Comparison of ENCODE assay signal across 8 cellular contexts in the genomic region with DNA sequence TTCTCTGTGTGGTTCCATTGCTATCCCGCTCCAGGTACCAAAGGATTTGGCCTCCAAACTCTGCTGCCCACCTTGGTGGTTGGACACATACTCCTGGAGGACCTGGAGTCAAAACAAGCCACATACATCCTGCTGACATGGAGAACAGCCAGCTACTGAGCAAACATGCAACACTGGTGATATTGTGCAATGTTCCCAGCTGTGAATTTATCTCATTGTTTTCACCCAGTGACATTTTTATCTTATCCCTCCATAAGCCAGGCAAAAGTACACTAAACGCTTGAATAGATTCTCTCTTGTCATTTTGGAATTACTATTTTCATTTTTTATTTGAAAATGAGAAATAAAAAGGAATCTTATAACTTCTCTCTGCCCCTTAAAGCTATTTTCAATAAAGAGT. TPM values are rescaled to one million over a fixed set of nuclear protein-coding genes. Genes with fewer than 3 reads are reported as not detected.
DNase-seq lines count a peak whose midpoint lies in the region; ATAC-seq, FAIRE-seq and TF ChIP-seq lines count a peak whose summit lies in the region.

No MANE protein-coding gene starts in this region.

- no peak for FAIRE-seq in GM19239 (lab: Jason Lieb, UNC)

- no peaks in the 10 kb centered on the region for H3K36me3 Mint-ChIP-seq in WTC11
- no peaks in the 10 kb centered on the region for H3K36me3 Mint-ChIP-seq in activated CD8-positive, alpha-beta memory T cell treated with anti-CD3 and anti-CD28 coated beads, Interleukin-2, amount 10 ng/mL, durations not matched to agents 7 days and 5 days

- no peak for ATAC-seq in WTC11
- no peak for ATAC-seq in GM19467 (IDR thresholded peaks at IDR 0.05; ENCODE audit: unreplicated experiment)
- no peak for ATAC-seq in activated CD8-positive, alpha-beta memory T cell treated with anti-CD3 and anti-CD28 coated beads, Interleukin-2, amount 10 ng/mL, durations not matched to agents 7 days and 5 days

- H3K9me3 Mint-ChIP-seq in WTC11 = no peaks in the 10 kb centered on the region
- peaks cover 5% of the 10 kb centered on the region for H3K9me3 Mint-ChIP-seq in activated CD8-positive, alpha-beta memory T cell treated with anti-CD3 and anti-CD28 coated beads, Interleukin-2, amount 10 ng/mL, durations not matched to agents 7 days and 5 days (ENCODE audit: low read depth)

- peak overlapping the region; percentile 79 for H3K27ac ChIP-seq in temporal lobe (ENCODE audit: low read depth, low read length)

- CTCF ChIA-PET in WTC11 (lab: Charles Lee) = interaction anchor here (1.2 to 1.6 kb wide), 2 partner anchors 30 to 120 kb away, joined by 3 read pairs; no protein-coding TSS in a partner anchor
- CTCF ChIA-PET in activated CD8-positive, alpha-beta memory T cell treated with anti-CD3 and anti-CD28 coated beads, Interleukin-2, amount 10 ng/mL, durations not matched to agents 7 days and 5 days (lab: Charles Lee) = no interaction called here

- no peak overlapping the region for H3K4me3 Mint-ChIP-seq in WTC11
- H3K4me3 Mint-ChIP-seq in activated CD8-positive, alpha-beta memory T cell treated with anti-CD3 and anti-CD28 coated beads, Interleukin-2, amount 10 ng/mL, durations not matched to agents 7 days and 5 days = no peak overlapping the region

- TF ChIP-seq CTCF in WTC11 (IDR thresholded peaks at IDR 0.05) = no peak

- H3K27me3 Mint-ChIP-seq in WTC11 (ENCODE audit: low read depth) = no peaks in the 10 kb centered on the region
- H3K27me3 Mint-ChIP-seq in activated CD8-positive, alpha-beta memory T cell treated with anti-CD3 and anti-CD28 coated beads, Interleukin-2, amount 10 ng/mL, durations not matched to agents 7 days and 5 days = peaks cover 6% of the 10 kb centered on the region

- no peak overlapping the region for H3K27ac Mint-ChIP-seq in WTC11
- H3K27ac Mint-ChIP-seq in activated CD8-positive, alpha-beta memory T cell treated with anti-CD3 and anti-CD28 coated beads, Interleukin-2, amount 10 ng/mL, durations not matched to agents 7 days and 5 days = no peak overlapping the region

- POLR2A ChIA-PET in WTC11 (lab: Charles Lee) = interaction anchor here (0.6 kb wide), 1 partner anchor 656 kb away, joined by 3 read pairs; no protein-coding TSS in a partner anchor

- H3K4me1 Mint-ChIP-seq in WTC11 = no peaks in the 10 kb centered on the region
- peaks cover 8% of the 10 kb centered on the region for H3K4me1 Mint-ChIP-seq in activated CD8-positive, alpha-beta memory T cell treated with anti-CD3 and anti-CD28 coated beads, Interleukin-2, amount 10 ng/mL, durations not matched to agents 7 days and 5 days

- peak; percentile 78 for DNase-seq in HuH-7.5 (ENCODE audit: low spot score)
- no peak for DNase-seq in WTC11 (ENCODE audit: low spot score)
- peak; percentile 40 for DNase-seq in hepatic stellate cell (ENCODE audit: low spot score)
- DNase-seq in activated CD8-positive, alpha-beta memory T cell treated with anti-CD3 and anti-CD28 coated beads, Interleukin-2, amount 10 ng/mL, durations not matched to agents 7 days and 5 days = no peak
- no peak for DNase-seq in DMS79 (lab: John Stamatoyannopoulos, UW)
- DNase-seq in GM19239 (ENCODE audit: insufficient read length, low spot score) = no peak

TF ChIP-seq in WTC11, 78 proteins besides CTCF, POLR2A, EP300 and RAD21:
- TF ChIP-seq TEAD4 (CRISPR knock-in tag; IDR thresholded peaks at IDR 0.05) (no peak), FOXJ3 (CRISPR knock-in tag; IDR thresholded peaks at IDR 0.05; ENCODE audit: borderline replicate concordance) (no peak), GABPB1 (CRISPR knock-in tag; IDR thresholded peaks at IDR 0.05) (peak; percentile 60; the same call in 1 of the 2 replicates), FOXP1 (CRISPR knock-in tag; IDR thresholded peaks at IDR 0.05; ENCODE audit: borderline replicate concordance) (no peak)

RNA-seq across cellular contexts. Expression of a gene that starts 11.1 kb away (rescaled TPM):
- total RNA-seq in WTC11 (2021) = 33.0 to 39.7 TPM (median 33.4 TPM) in 3 replicates
- 27.3 TPM for total RNA-seq in temporal lobe
- under 1 TPM in 1 of 2 experiments, not detected in 1; 0.96 TPM for total RNA-seq in activated CD8-positive, alpha-beta memory T cell treated with anti-CD3 and anti-CD28 coated beads, Interleukin-2, amount 10 ng/mL, durations not matched to agents 7 days and 5 days

Comparison
In these comparisons a context has a peak if more than half of its experiments do, and no peak if none do; other contexts are left out.
1. DNase-seq: peak in HuH-7.5 (single experiment) and hepatic stellate cell (single experiment); none in WTC11 (single experiment), activated CD8-positive, alpha-beta memory T cell treated with anti-CD3 and anti-CD28 coated beads, Interleukin-2, amount 10 ng/mL, durations not matched to agents 7 days and 5 days (single experiment), DMS79 (single experiment) and GM19239 (single experiment).
2. RNA of a gene that starts 11.1 kb away (total RNA-seq): 33.0 to 39.7 TPM in WTC11 and 27.3 TPM in temporal lobe (single experiment); 0.96 TPM in activated CD8-positive, alpha-beta memory T cell treated with anti-CD3 and anti-CD28 coated beads, Interleukin-2, amount 10 ng/mL, durations not matched to agents 7 days and 5 days; every median in the first group is over 10 times any median in the second.